Comparison of ENCODE assay signal across 1 cellular context in the genomic region with DNA sequence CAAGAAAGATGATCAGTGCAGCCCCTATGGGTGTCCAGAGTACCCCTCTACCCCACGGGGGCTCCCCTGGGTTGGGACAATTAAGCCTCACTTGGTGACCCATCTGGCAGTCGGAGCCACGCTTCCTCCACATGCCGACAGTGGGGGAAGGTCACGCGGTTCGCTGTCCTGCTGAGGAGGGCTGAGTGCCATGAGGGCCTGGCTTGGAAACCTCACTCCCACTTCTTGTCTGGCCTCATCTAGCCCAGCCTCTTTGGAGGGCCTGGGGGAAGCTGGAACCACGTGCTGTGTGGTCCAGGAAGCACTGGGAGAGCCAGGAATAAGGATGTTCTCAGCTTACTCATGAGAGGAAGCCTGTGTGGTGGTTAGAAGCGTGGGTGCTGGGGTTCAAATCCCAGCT.
TF ChIP-seq lines count a peak whose summit lies in the region.

No MANE protein-coding gene starts in this region.

TF ChIP-seq in IMR-90, 13 proteins besides CTCF, POLR2A, EP300 and RAD21:
- TF ChIP-seq, protein P1, sequence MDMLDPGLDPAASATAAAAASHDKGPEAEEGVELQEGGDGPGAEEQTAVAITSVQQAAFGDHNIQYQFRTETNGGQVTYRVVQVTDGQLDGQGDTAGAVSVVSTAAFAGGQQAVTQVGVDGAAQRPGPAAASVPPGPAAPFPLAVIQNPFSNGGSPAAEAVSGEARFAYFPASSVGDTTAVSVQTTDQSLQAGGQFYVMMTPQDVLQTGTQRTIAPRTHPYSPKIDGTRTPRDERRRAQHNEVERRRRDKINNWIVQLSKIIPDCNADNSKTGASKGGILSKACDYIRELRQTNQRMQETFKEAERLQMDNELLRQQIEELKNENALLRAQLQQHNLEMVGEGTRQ (IDR thresholded peaks at IDR 0.05; ENCODE audit: low read depth, low read length): peak; percentile 56; the same call in 1 of the 2 replicates
TF ChIP-seq in IMR-90: peak in this region for 1; not testable (repeated sequence) for 12.
